8 cellular contexts compared by ENCODE assay signal in genomic region chr4:2813446-2814405, GRCh38. TPM values are rescaled to one million over a fixed set of nuclear protein-coding genes. Genes with fewer than 3 reads are reported as not detected.
DNase-seq lines count a peak whose midpoint lies in the region; ATAC-seq and TF ChIP-seq lines count a peak whose summit lies in the region.

No MANE protein-coding gene starts in this region.

- H3K9me3 ChIP-seq in DND-41 (ENCODE audit: insufficient read depth, low read length, severe bottlenecking) (no peaks in the 10 kb centered on the region), Karpas-422 (ENCODE audit: low read length) (no peaks in the 10 kb centered on the region), psoas muscle (no peaks in the 10 kb centered on the region)

- H3K27ac ChIP-seq in DND-41 (ENCODE audit: low read length) (no peak overlapping the region), Karpas-422 (ENCODE audit: low read length) (peak overlapping the region; percentile 84), psoas muscle (peak overlapping the region; percentile 87)

- intact Hi-C loops in psoas muscle (cut with DNase I) = loop anchor here in 1 of 2 donors (5.0 kb wide), 1 partner anchor 46 kb away; no protein-coding TSS in a partner anchor

- no peaks in the 10 kb centered on the region for H3K79me2 ChIP-seq in DND-41 (ENCODE audit: insufficient read depth, low read length)
- H3K79me2 ChIP-seq in Karpas-422 (ENCODE audit: low read length) = peaks cover 15% of the 10 kb centered on the region

- DNase-seq in DND-41 (no peak), Karpas-422 (peak; percentile 58), dermis blood vessel endothelial cell (peak; percentile 21), psoas muscle (no peak), foreskin fibroblast (no peak), NCI-H187 (lab: John Stamatoyannopoulos, UW) (no peak)

- H4K20me1 ChIP-seq in DND-41 (ENCODE audit: insufficient read depth, low read length) (no peaks in the 10 kb centered on the region), Karpas-422 (ENCODE audit: insufficient read depth, low read depth, low read length) (peaks cover 17% of the 10 kb centered on the region)

- no peaks in the 10 kb centered on the region for H3K27me3 ChIP-seq in DND-41 (ENCODE audit: insufficient read depth, low read length, poor library complexity)
- no peaks in the 10 kb centered on the region for H3K27me3 ChIP-seq in Karpas-422 (ENCODE audit: low read length)
- no peaks in the 10 kb centered on the region for H3K27me3 ChIP-seq in psoas muscle (ENCODE audit: insufficient read depth in 3 of 3, low read length in 2 of 3)

- H3K4me2 ChIP-seq in DND-41 (ENCODE audit: insufficient read depth, low read length) (0 out of 2 replicates have a peak overlapping the region, but pooled peaks have one; percentile 53), Karpas-422 (ENCODE audit: low read depth, low read length, poor library complexity, severe bottlenecking) (peak overlapping the region; percentile 95)

- H3K4me3 ChIP-seq in DND-41 (ENCODE audit: low read depth in 1 of 2, low read length in 2 of 2) (no peak overlapping the region), Karpas-422 (ENCODE audit: low read length) (peak overlapping the region; percentile 84), psoas muscle (peak overlapping the region; percentile 78), foreskin fibroblast (ENCODE audit: low read depth in 1 of 2, low read length in 2 of 2) (no peak overlapping the region)

- 77 to 84% (median 78%) methylated on average over 17 of the region's 17 CpGs for whole genome bisulfite sequencing in psoas muscle, 3 donors

- TF ChIP-seq CTCF in DND-41 (IDR thresholded peaks at IDR 0.05; ENCODE audit: borderline replicate concordance, extremely low read depth, low read length, poor library complexity, severe bottlenecking) (no peak), psoas muscle (IDR thresholded peaks at IDR 0.05) (no peak), foreskin fibroblast (IDR thresholded peaks at IDR 0.05; ENCODE audit: low read depth, low read length) (no peak)

- H2AFZ ChIP-seq in DND-41 (ENCODE audit: low read depth, low read length) = no peak overlapping the region
- no peak overlapping the region for H2AFZ ChIP-seq in Karpas-422 (ENCODE audit: low read length)

- peaks cover 22% of the 10 kb centered on the region for H3K4me1 ChIP-seq in DND-41 (ENCODE audit: insufficient read depth, low read length)
- peaks cover 63% of the 10 kb centered on the region for H3K4me1 ChIP-seq in Karpas-422 (ENCODE audit: low read length)
- H3K4me1 ChIP-seq in psoas muscle = peaks cover 48% of the 10 kb centered on the region

- no peaks in the 10 kb centered on the region for H3K9me2 ChIP-seq in Karpas-422 (replicated peaks; ENCODE audit: insufficient read depth, low read length)

- H3K9ac ChIP-seq in DND-41 (ENCODE audit: low read depth, low read length) = no peak overlapping the region
- H3K9ac ChIP-seq in Karpas-422 (ENCODE audit: low read length) = peak overlapping the region; percentile 85

- no peaks in the 10 kb centered on the region for H3K36me3 ChIP-seq in DND-41 (ENCODE audit: insufficient read depth, low read length)
- H3K36me3 ChIP-seq in Karpas-422 (ENCODE audit: insufficient read depth, low read length) = no peaks in the 10 kb centered on the region
- H3K36me3 ChIP-seq in psoas muscle (ENCODE audit: insufficient read depth in 1 of 2, low read depth in 1 of 2) = no peaks in the 10 kb centered on the region

- no peak for ATAC-seq in DND-41 (ENCODE audit: insufficient read depth, low read depth)
- no peak for ATAC-seq in psoas muscle
- no peak for ATAC-seq in HG03159 (IDR thresholded peaks at IDR 0.05; ENCODE audit: unreplicated experiment)
- ATAC-seq in HG03175 (IDR thresholded peaks at IDR 0.05; ENCODE audit: unreplicated experiment) = no peak

RNA-seq across cellular contexts. Expression of gene SH3BP2, which starts 20.8 kb away (rescaled TPM):
- 17.2 and 29.9 TPM in 2 replicates for total RNA-seq in Karpas-422 (2014; rRNA removed; shearing (Covaris generic); ENCODE audit: low replicate concordance)
- total RNA-seq in dermis blood vessel endothelial cell (26.4 and 29.6 TPM in 2 replicates), psoas muscle (10 to 100 TPM; 12.4 to 18.1 (median 13.9) TPM)
- 10 to 100 TPM in 1 of 3 donors, 1 to 10 TPM in 2; 7.1 to 13.1 (median 8.0) TPM for polyA plus RNA-seq in psoas muscle

RNA-seq across cellular contexts. Expression of gene ADD1, which starts 29.9 kb away (rescaled TPM):
- total RNA-seq in Karpas-422 (2014; rRNA removed; shearing (Covaris generic); ENCODE audit: low replicate concordance) = 62.9 and 69.7 TPM in 2 replicates
- total RNA-seq in dermis blood vessel endothelial cell (168 and 270 TPM in 2 replicates), psoas muscle (100 to 1,000 TPM; 163 to 214 (median 187) TPM)
- 100 to 1,000 TPM; 124 to 224 (median 126) TPM for polyA plus RNA-seq in psoas muscle

RNA-seq across cellular contexts. Expression of gene TNIP2, which starts 57.6 kb away (rescaled TPM):
- 30.6 and 92.0 TPM in 2 replicates for total RNA-seq in Karpas-422 (2014; rRNA removed; shearing (Covaris generic); ENCODE audit: low replicate concordance)
- total RNA-seq in dermis blood vessel endothelial cell = 119 and 122 TPM in 2 replicates
- total RNA-seq in psoas muscle = 10 to 100 TPM; 16.3 to 44.6 (median 32.4) TPM
- 10 to 100 TPM; 45.9 to 66.2 (median 59.5) TPM for polyA plus RNA-seq in psoas muscle

Comparison
In these comparisons a context has a peak if more than half of its experiments do, and no peak if none do; other contexts are left out.
1. DNase-seq: peak in Karpas-422 (single experiment) and dermis blood vessel endothelial cell (single experiment); none in DND-41 (single experiment), psoas muscle (0 of 2), foreskin fibroblast (0 of 2) and NCI-H187 (0 of 2).
2. H3K4me3 ChIP-seq: peak in Karpas-422 (single experiment) and psoas muscle (single experiment); none in DND-41 (0 of 2) and foreskin fibroblast (0 of 2).